Comparison of ENCODE assay signal across 1 cellular context in the genomic region with DNA sequence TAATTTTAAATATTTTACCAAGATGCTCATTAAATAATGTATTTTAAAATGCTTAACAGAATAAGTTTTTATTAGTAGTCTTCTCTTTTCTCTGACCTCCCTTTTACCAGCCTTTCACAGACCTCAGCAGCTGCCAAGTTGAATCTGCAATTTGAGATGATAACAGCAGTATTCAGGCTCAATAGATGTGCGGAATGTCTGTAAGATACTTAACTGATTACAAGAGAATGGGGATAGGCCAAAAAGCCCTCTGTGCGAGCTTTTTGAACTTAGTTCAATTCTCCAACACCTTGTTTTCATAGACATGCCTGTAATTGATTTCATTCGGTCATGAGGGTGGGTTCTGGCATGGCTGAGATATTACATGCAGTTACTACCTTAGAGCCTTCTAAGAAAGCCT.
TF ChIP-seq lines count a peak whose summit lies in the region.

No MANE protein-coding gene starts in this region.

TF ChIP-seq in GM23338, 12 proteins besides CTCF, POLR2A, EP300 and RAD21:
- no peak for TF ChIP-seq REST (IDR thresholded peaks at IDR 0.05; ENCODE audit: unreplicated experiment)
- TF ChIP-seq NANOG (IDR thresholded peaks at IDR 0.05; ENCODE audit: borderline replicate concordance): no peak
- no peak for TF ChIP-seq ZNF114 (CRISPR knock-in tag; IDR thresholded peaks at IDR 0.05)
- TF ChIP-seq, protein P1, sequence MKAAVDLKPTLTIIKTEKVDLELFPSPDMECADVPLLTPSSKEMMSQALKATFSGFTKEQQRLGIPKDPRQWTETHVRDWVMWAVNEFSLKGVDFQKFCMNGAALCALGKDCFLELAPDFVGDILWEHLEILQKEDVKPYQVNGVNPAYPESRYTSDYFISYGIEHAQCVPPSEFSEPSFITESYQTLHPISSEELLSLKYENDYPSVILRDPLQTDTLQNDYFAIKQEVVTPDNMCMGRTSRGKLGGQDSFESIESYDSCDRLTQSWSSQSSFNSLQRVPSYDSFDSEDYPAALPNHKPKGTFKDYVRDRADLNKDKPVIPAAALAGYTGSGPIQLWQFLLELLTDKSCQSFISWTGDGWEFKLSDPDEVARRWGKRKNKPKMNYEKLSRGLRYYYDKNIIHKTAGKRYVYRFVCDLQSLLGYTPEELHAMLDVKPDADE (IDR thresholded peaks at IDR 0.05): no peak
- TF ChIP-seq EZH2phosphoT487 (IDR thresholded peaks at IDR 0.05; ENCODE audit: unreplicated experiment): no peak
- TF ChIP-seq, protein P2, sequence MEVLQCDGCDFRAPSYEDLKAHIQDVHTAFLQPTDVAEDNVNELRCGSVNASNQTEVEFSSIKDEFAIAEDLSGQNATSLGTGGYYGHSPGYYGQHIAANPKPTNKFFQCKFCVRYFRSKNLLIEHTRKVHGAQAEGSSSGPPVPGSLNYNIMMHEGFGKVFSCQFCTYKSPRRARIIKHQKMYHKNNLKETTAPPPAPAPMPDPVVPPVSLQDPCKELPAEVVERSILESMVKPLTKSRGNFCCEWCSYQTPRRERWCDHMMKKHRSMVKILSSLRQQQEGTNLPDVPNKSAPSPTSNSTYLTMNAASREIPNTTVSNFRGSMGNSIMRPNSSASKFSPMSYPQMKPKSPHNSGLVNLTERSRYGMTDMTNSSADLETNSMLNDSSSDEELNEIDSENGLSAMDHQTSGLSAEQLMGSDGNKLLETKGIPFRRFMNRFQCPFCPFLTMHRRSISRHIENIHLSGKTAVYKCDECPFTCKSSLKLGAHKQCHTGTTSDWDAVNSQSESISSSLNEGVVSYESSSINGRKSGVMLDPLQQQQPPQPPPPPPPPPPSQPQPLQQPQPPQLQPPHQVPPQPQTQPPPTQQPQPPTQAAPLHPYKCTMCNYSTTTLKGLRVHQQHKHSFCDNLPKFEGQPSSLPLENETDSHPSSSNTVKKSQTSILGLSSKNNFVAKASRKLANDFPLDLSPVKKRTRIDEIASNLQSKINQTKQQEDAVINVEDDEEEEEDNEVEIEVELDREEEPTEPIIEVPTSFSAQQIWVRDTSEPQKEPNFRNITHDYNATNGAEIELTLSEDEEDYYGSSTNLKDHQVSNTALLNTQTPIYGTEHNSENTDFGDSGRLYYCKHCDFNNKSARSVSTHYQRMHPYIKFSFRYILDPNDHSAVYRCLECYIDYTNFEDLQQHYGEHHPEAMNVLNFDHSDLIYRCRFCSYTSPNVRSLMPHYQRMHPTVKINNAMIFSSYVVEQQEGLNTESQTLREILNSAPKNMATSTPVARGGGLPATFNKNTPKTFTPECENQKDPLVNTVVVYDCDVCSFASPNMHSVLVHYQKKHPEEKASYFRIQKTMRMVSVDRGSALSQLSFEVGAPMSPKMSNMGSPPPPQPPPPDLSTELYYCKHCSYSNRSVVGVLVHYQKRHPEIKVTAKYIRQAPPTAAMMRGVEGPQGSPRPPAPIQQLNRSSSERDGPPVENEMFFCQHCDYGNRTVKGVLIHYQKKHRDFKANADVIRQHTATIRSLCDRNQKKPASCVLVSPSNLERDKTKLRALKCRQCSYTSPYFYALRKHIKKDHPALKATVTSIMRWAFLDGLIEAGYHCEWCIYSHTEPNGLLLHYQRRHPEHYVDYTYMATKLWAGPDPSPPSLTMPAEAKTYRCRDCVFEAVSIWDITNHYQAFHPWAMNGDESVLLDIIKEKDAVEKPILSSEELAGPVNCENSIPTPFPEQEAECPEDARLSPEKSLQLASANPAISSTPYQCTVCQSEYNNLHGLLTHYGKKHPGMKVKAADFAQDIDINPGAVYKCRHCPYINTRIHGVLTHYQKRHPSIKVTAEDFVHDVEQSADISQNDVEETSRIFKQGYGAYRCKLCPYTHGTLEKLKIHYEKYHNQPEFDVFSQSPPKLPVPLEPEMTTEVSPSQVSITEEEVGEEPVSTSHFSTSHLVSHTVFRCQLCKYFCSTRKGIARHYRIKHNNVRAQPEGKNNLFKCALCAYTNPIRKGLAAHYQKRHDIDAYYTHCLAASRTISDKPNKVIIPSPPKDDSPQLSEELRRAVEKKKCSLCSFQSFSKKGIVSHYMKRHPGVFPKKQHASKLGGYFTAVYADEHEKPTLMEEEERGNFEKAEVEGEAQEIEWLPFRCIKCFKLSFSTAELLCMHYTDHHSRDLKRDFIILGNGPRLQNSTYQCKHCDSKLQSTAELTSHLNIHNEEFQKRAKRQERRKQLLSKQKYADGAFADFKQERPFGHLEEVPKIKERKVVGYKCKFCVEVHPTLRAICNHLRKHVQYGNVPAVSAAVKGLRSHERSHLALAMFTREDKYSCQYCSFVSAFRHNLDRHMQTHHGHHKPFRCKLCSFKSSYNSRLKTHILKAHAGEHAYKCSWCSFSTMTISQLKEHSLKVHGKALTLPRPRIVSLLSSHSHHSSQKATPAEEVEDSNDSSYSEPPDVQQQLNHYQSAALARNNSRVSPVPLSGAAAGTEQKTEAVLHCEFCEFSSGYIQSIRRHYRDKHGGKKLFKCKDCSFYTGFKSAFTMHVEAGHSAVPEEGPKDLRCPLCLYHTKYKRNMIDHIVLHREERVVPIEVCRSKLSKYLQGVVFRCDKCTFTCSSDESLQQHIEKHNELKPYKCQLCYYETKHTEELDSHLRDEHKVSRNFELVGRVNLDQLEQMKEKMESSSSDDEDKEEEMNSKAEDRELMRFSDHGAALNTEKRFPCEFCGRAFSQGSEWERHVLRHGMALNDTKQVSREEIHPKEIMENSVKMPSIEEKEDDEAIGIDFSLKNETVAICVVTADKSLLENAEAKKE (CRISPR knock-in tag; IDR thresholded peaks at IDR 0.05): no peak
- no peak for TF ChIP-seq POLR2AphosphoS5 (IDR thresholded peaks at IDR 0.05; ENCODE audit: low read depth)
TF ChIP-seq in GM23338: peak in this region for 0.
